19 cellular contexts compared by ENCODE assay signal in genomic region chr12:81205394-81205793, GRCh38.
"Had no signal": no experiment of that assay in that cellular context is flagged by ENCODE, and none has a peak within 500 bp of the region (broad histone marks: within the 10 kb centered on the region; RNA-seq: fewer than 3 reads in every experiment).

No MANE protein-coding gene starts in this region.

- DNase-seq: colonic mucosa; effector CD4-positive, alpha-beta T cell; foreskin melanocyte; heart left ventricle; hypothalamus; kidney glomerular epithelial cell; mammary epithelial cell; naive thymus-derived CD8-positive, alpha-beta T cell; posterior cingulate gyrus; spleen; stimulated activated CD4-positive, alpha-beta T cell treated with anti-CD3 and anti-CD28 coated beads, Interleukin-15, amount 100 ng/mL, for 24 hours; stimulated activated CD4-positive, alpha-beta T cell treated with anti-CD3 and anti-CD28 coated beads, Interleukin-1b, Interleukin-23, amount 100 ng/mL, for 48 hours; stimulated activated CD4-positive, alpha-beta T cell treated with anti-CD3 and anti-CD28 coated beads, Interleukin-4, amount 100 ng/mL, for 24 hours; tibial artery; upper lobe of left lung had no signal

- H3K27me3 ChIP-seq: colonic mucosa, heart left ventricle, spleen, tibial artery, upper lobe of left lung, vagina had no signal

- H3K27ac ChIP-seq: colonic mucosa, heart left ventricle, spleen, tibial artery, upper lobe of left lung, vagina had no signal

- H3K4me3 ChIP-seq: colonic mucosa, heart left ventricle, spleen, tibial artery, upper lobe of left lung, vagina had no signal

- H3K36me3 ChIP-seq: colonic mucosa, spleen, upper lobe of left lung, vagina had no signal

- H3K4me1 ChIP-seq: colonic mucosa, upper lobe of left lung had no signal

- ATAC-seq: heart left ventricle; left lobe of liver; naive thymus-derived CD8-positive, alpha-beta T cell; sciatic nerve; stimulated activated memory B cell treated with anti-CD40 and anti-IgM and Interleukin-4, amounts not matched to agents 10 μg/mL and 1 μg/mL and 100 μg/mL, for 72 hours had no signal

- H3K9me3 ChIP-seq: colonic mucosa, heart left ventricle, spleen, tibial artery, upper lobe of left lung, vagina had no signal
